Comparison of ENCODE assay signal across 8 cellular contexts in genomic region chr1:43348809-43349593, GRCh38. TPM values are rescaled to one million over a fixed set of nuclear protein-coding genes. Genes with fewer than 3 reads are reported as not detected.
A peak's percentile ranks its signal among the peaks of the same experiment; 100 is the strongest.
DNase-seq lines count a peak whose midpoint lies in the region; ATAC-seq and TF ChIP-seq lines count a peak whose summit lies in the region.

No MANE protein-coding gene starts in this region.

- TF ChIP-seq CTCF in AG04450 (IDR thresholded peaks at IDR 0.05; ENCODE audit: low read depth, low read length) = no peak
- TF ChIP-seq CTCF in GM20000 (IDR thresholded peaks at IDR 0.05; ENCODE audit: extremely low read depth, missing control alignments) = no peak
- TF ChIP-seq CTCF in right lobe of liver (IDR thresholded peaks at IDR 0.05) = no peak

- H3K4me1 ChIP-seq in duodenal mucosa (ENCODE audit: control insufficient read depth in 1 of 2, insufficient read depth in 2 of 2, low read length in 2 of 2) (peaks cover 30 to 31% of the 10 kb centered on the region in 2 donors), right lobe of liver (peaks cover 0 to 20% (median 2%) of the 10 kb centered on the region in 4 donors), HAP-1 (no peaks in the 10 kb centered on the region; the same call in 1 of the 2 replicates)

- in situ Hi-C loops in HAP-1 (cut with MboI; ENCODE audit: low sequenced_read_pairs) = no loop called here

- POLR2A ChIA-PET in AG04450 (lab: Yijun Ruan, JAX) = interaction anchor here (2.8 kb wide), 1 partner anchor 10 kb away, joined by 7 read pairs; the partner anchor contains the start of gene CDC20

- peaks cover 7% of the 10 kb centered on the region for H3K27me3 ChIP-seq in AG04450 (ENCODE audit: control insufficient read depth, insufficient read depth, low read length)
- no peaks in the 10 kb centered on the region for H3K27me3 ChIP-seq in duodenal mucosa (ENCODE audit: control insufficient read depth in 1 of 2, insufficient read depth in 2 of 2, low read length in 2 of 2)
- no peaks in the 10 kb centered on the region for H3K27me3 ChIP-seq in right lobe of liver
- no peaks in the 10 kb centered on the region for H3K27me3 ChIP-seq in HAP-1 (ENCODE audit: low read depth)

- peak; percentile 53 for TF ChIP-seq POLR2A in right lobe of liver (IDR thresholded peaks at IDR 0.05)

- DNase-seq in AG04450 (ENCODE audit: low read depth, low spot score) (no peak), GM20000 (ENCODE audit: low spot score) (peak; percentile 67), NCI-H2107 treated with DMSO at 0.1 percent for 48 hours (lab: John Stamatoyannopoulos, UW; ENCODE audit: unreplicated experiment) (peak; percentile 71), right lobe of liver (peak; percentile 92 to 94 (median 93)), HAP-1 (ENCODE audit: low spot score in 2 of 2) (no peak)
- peak; percentile 51 for DNase-seq in activated CD4-positive, alpha-beta T cell treated with anti-CD3 and anti-CD28 coated beads for 48 hours
- DNase-seq in stimulated activated CD4-positive, alpha-beta T cell treated with anti-CD3 and anti-CD28 coated beads, Interleukin-4, amount 100 ng/mL, for 24 hours = peak; percentile 51

- H3K4me3 ChIP-seq in AG04450 (ENCODE audit: low read depth, low read length) (peak overlapping the region; percentile 52), duodenal mucosa (ENCODE audit: low read depth in 1 of 2, low read length in 2 of 2) (peak overlapping the region; percentile 66 to 70), right lobe of liver (peak overlapping the region; percentile 49 to 61 (median 52)), HAP-1 (no peak overlapping the region)

- H3K9me3 ChIP-seq in AG04450 (ENCODE audit: control insufficient read depth, insufficient read depth, low read length) (no peaks in the 10 kb centered on the region; the same call in 1 of the 2 replicates), duodenal mucosa (ENCODE audit: control insufficient read depth in 1 of 2, low read length in 2 of 2) (no peaks in the 10 kb centered on the region), right lobe of liver (no peaks in the 10 kb centered on the region), HAP-1 (no peaks in the 10 kb centered on the region)

- WGBS in right lobe of liver (ENCODE audit: insufficient coverage, low coverage, low lambda C conversion rate, missing lambda C conversion rate) = 56% methylated on average over 15 of the region's 72 CpGs

- intact Hi-C loops in right lobe of liver (cut with DNase I) = no loop called here

- H3K9ac ChIP-seq in duodenal mucosa (ENCODE audit: low read depth in 1 of 2, low read length in 2 of 2) = peak overlapping the region; percentile 80 to 87

- H3K36me3 ChIP-seq in duodenal mucosa (ENCODE audit: control insufficient read depth in 1 of 2, insufficient read depth in 2 of 2, low read length in 2 of 2) = no peaks in the 10 kb centered on the region
- H3K36me3 ChIP-seq in right lobe of liver = no peaks in the 10 kb centered on the region
- no peaks in the 10 kb centered on the region for H3K36me3 ChIP-seq in HAP-1 (replicated peaks)

- peak; percentile 90 to 98 (median 94) for ATAC-seq in right lobe of liver

- H3K27ac ChIP-seq in AG04450 (ENCODE audit: low read depth, low read length) (peak overlapping the region; percentile 94), duodenal mucosa (ENCODE audit: low read depth, low read length) (peak overlapping the region; percentile 99), right lobe of liver (peak overlapping the region; percentile 67 to 89 (median 85))

- CTCF ChIA-PET in AG04450 (lab: Charles Lee) = no interaction called here

RNA-seq across cellular contexts. Expression of gene CDC20, which starts 9.8 kb away (rescaled TPM):
- 22.8 and 27.5 TPM in 2 replicates for polyA plus RNA-seq in AG04450 (2011; rRNA removed)
- polyA minus RNA-seq in AG04450 (2011; rRNA and poly(A)+ RNA removed) = 41.6 and 47.4 TPM in 2 replicates
- total RNA-seq in right lobe of liver = 1 to 10 TPM in 4 of 6 experiments, under 1 TPM in 1, not detected in 1; 0.49 to 5.3 (median 2.3) TPM

RNA-seq across cellular contexts. Expression of gene MPL, which starts 11.4 kb away (rescaled TPM):
- polyA plus RNA-seq in AG04450 (2011; rRNA removed) = not detected in 2 replicates
- polyA minus RNA-seq in AG04450 (2011; rRNA and poly(A)+ RNA removed) = not detected in 2 replicates
- under 1 TPM in 1 of 6 experiments, not detected in 5; 0.59 TPM for total RNA-seq in right lobe of liver

RNA-seq across cellular contexts. Expression of gene ELOVL1, which starts 18.8 kb away (rescaled TPM):
- polyA plus RNA-seq in AG04450 (2011; rRNA removed) = 165 and 167 TPM in 2 replicates
- polyA minus RNA-seq in AG04450 (2011; rRNA and poly(A)+ RNA removed) = 90.0 and 97.7 TPM in 2 replicates
- 10 to 100 TPM; 19.9 to 38.3 (median 29.2) TPM for total RNA-seq in right lobe of liver

RNA-seq across cellular contexts. Expression of gene MED8, which starts 40.6 kb away (rescaled TPM):
- polyA plus RNA-seq in AG04450 (2011; rRNA removed) = 59.3 and 63.7 TPM in 2 replicates
- polyA minus RNA-seq in AG04450 (2011; rRNA and poly(A)+ RNA removed) = 36.9 and 41.8 TPM in 2 replicates
- 10 to 100 TPM; 20.7 to 26.6 (median 24.1) TPM for total RNA-seq in right lobe of liver

RNA-seq across cellular contexts. Expression of gene SZT2, which starts 40.7 kb away (rescaled TPM):
- 9.4 and 10.4 TPM in 2 replicates for polyA plus RNA-seq in AG04450 (2011; rRNA removed)
- 43.5 and 51.1 TPM in 2 replicates for polyA minus RNA-seq in AG04450 (2011; rRNA and poly(A)+ RNA removed)
- total RNA-seq in right lobe of liver = 10 to 100 TPM; 12.7 to 30.4 (median 19.2) TPM

Comparison
In these comparisons a context has a peak if more than half of its experiments do, and no peak if none do; other contexts are left out.
1. DNase-seq: peak in GM20000 (single experiment), NCI-H2107 treated with DMSO at 0.1 percent for 48 hours (single experiment), activated CD4-positive, alpha-beta T cell treated with anti-CD3 and anti-CD28 coated beads for 48 hours (single experiment), right lobe of liver (3 of 3) and stimulated activated CD4-positive, alpha-beta T cell treated with anti-CD3 and anti-CD28 coated beads, Interleukin-4, amount 100 ng/mL, for 24 hours (single experiment); none in AG04450 (single experiment) and HAP-1 (0 of 2).
2. Peak in every context shown above with its lines, with median percentiles within 50 percentile points of each other: H3K27ac ChIP-seq.